In the genomic region with DNA sequence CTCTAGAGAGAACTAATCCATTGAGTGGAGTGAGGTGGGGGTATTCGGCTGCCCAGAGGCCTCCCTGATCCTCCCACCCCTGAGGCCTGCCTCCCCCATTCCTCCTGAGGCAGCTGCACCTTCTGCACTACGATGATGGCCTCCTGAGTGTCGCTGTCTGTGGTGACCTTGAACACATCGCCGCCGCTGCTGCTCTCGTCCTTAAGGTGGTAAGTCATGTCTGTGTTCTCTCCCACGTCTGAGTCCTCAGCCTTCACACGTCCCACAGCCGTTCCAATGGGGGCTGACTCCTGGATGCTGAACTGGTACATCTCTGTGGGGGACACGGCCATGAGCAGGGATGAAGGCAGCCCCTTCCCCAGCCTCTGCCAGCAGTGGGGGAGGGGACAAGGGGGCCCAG, we compare ENCODE assay signal across 1 cellular context.
TF ChIP-seq lines count a peak whose summit lies in the region.

No MANE protein-coding gene starts in this region.

TF ChIP-seq in GM23338, 12 proteins besides CTCF, POLR2A, EP300 and RAD21 (continued from another document):
- TF ChIP-seq ZNF462 (CRISPR knock-in tag; IDR thresholded peaks at IDR 0.05), result no peak
- TF ChIP-seq, protein P1, sequence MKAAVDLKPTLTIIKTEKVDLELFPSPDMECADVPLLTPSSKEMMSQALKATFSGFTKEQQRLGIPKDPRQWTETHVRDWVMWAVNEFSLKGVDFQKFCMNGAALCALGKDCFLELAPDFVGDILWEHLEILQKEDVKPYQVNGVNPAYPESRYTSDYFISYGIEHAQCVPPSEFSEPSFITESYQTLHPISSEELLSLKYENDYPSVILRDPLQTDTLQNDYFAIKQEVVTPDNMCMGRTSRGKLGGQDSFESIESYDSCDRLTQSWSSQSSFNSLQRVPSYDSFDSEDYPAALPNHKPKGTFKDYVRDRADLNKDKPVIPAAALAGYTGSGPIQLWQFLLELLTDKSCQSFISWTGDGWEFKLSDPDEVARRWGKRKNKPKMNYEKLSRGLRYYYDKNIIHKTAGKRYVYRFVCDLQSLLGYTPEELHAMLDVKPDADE (IDR thresholded peaks at IDR 0.05), result no peak
- TF ChIP-seq ZNF114 (CRISPR knock-in tag; IDR thresholded peaks at IDR 0.05), result no peak
- no peak for TF ChIP-seq EZH2 (IDR thresholded peaks at IDR 0.05; ENCODE audit: low read depth, unreplicated experiment)
